Comparison of ENCODE assay signal across 27 cellular contexts in the genomic region with DNA sequence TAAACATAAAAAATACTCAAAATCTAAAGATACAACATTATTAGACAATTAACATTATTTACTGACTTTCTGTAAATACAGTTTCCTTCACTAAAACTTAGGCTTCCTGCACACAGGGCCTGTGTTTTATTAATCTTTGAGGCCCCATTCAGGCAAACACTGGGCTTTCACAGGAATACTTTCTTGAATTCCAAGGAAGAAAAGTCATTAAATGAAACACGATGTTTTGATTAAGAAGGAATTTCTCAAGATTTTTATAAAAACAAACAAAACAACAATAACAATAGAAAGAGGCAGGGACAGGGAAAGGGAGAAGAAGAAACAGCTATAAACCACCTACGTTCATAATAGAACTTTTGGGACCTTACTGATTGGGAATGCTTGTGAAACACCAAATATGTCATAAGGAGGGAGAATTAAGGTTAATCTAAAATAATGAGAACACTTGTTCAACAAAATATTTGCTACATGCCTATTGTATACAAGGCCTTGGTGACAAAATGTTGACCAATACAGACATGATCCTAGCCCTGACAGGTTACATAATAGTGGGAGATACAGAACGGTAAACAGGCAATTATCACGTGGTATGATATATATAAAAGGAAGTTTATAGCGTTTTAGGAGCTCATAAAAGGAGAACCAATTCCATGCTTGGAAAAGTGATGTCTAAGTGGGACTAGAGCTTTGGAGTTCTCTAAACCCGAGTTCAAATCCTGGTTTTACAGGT. TPM values are rescaled to one million over a fixed set of nuclear protein-coding genes. Genes with fewer than 3 reads are reported as not detected.
DNase-seq lines count a peak whose midpoint lies in the region; ATAC-seq, FAIRE-seq and TF ChIP-seq lines count a peak whose summit lies in the region.
"Had no signal": no experiment of that assay in that cellular context is flagged by ENCODE, and none has a peak within 500 bp of the region (broad histone marks: within the 10 kb centered on the region; RNA-seq: fewer than 3 reads in every experiment).

No MANE protein-coding gene starts in this region.

- TF ChIP-seq CTCF in LNCaP clone FGC (IDR thresholded peaks at IDR 0.05; ENCODE audit: control insufficient read depth, extremely low read depth, insufficient read depth) (no peak), mesothelial cell of epicardium (IDR thresholded peaks at IDR 0.05; ENCODE audit: unreplicated experiment) (no peak)

- no peak for ATAC-seq in HG03039 (IDR thresholded peaks at IDR 0.05; ENCODE audit: unreplicated experiment)
- ATAC-seq: activated naive CD8-positive, alpha-beta T cell treated with anti-CD3 and anti-CD28 coated beads, Interleukin-2, amount 50 U/mL, for 24 hours; HCT116; K562; psoas muscle; stimulated activated naive CD8-positive, alpha-beta T cell treated with anti-CD3 and anti-CD28 coated beads, Interleukin-15, Interleukin-2, amounts not matched to agents 100 U/mL and 50 U/mL, for 24 hours had no signal

- no peaks in the 10 kb centered on the region for H3K27me3 Mint-ChIP-seq in mesothelial cell of epicardium (ENCODE audit: low read depth)
- peaks cover 58% of the 10 kb centered on the region for H3K27me3 Mint-ChIP-seq in activated T-helper 1 cell treated with anti-CD3 and anti-CD28 coated beads, Interleukin-12 subunit alpha, Interleukin-12 subunit beta, Interleukin-2, Interleukin-4 antibody, amounts not matched to agents 30 ng/mL and 10 ng/mL and 1 ng/mL, durations not matched to agents 14 hours and 24 hours and 36 hours (ENCODE audit: insufficient read depth)

- H3K4me1 Mint-ChIP-seq in mesothelial cell of epicardium = peaks cover 37% of the 10 kb centered on the region
- no peaks in the 10 kb centered on the region for H3K4me1 Mint-ChIP-seq in activated T-helper 1 cell treated with anti-CD3 and anti-CD28 coated beads, Interleukin-12 subunit alpha, Interleukin-12 subunit beta, Interleukin-2, Interleukin-4 antibody, amounts not matched to agents 30 ng/mL and 10 ng/mL and 1 ng/mL, durations not matched to agents 14 hours and 24 hours and 36 hours (ENCODE audit: low read depth)
- H3K4me1 Mint-ChIP-seq: activated naive CD8-positive, alpha-beta T cell treated with anti-CD3 and anti-CD28 coated beads, Interleukin-2, amount 50 U/mL, for 24 hours had no signal

- no peaks in the 10 kb centered on the region for H3K36me3 Mint-ChIP-seq in mesothelial cell of epicardium
- no peaks in the 10 kb centered on the region for H3K36me3 Mint-ChIP-seq in activated T-helper 1 cell treated with anti-CD3 and anti-CD28 coated beads, Interleukin-12 subunit alpha, Interleukin-12 subunit beta, Interleukin-2, Interleukin-4 antibody, amounts not matched to agents 30 ng/mL and 10 ng/mL and 1 ng/mL, durations not matched to agents 14 hours and 24 hours and 36 hours (ENCODE audit: low read depth)

- H3K9me3 Mint-ChIP-seq in mesothelial cell of epicardium = no peaks in the 10 kb centered on the region
- no peaks in the 10 kb centered on the region for H3K9me3 Mint-ChIP-seq in activated T-helper 1 cell treated with anti-CD3 and anti-CD28 coated beads, Interleukin-12 subunit alpha, Interleukin-12 subunit beta, Interleukin-2, Interleukin-4 antibody, amounts not matched to agents 30 ng/mL and 10 ng/mL and 1 ng/mL, durations not matched to agents 14 hours and 24 hours and 36 hours
- H3K9me3 Mint-ChIP-seq: activated naive CD8-positive, alpha-beta T cell treated with anti-CD3 and anti-CD28 coated beads, Interleukin-2, amount 50 U/mL, for 24 hours; neural progenitor cell; T-helper 1 cell treated with Interleukin-12 subunit alpha and Interleukin-12 subunit beta and Interleukin-4 antibody, amounts not matched to agents 30 μg/mL and 1 μg/mL, for 36 hours had no signal

- H3K4me3 Mint-ChIP-seq in mesothelial cell of epicardium = no peak overlapping the region
- no peak overlapping the region for H3K4me3 Mint-ChIP-seq in activated T-helper 1 cell treated with anti-CD3 and anti-CD28 coated beads, Interleukin-12 subunit alpha, Interleukin-12 subunit beta, Interleukin-2, Interleukin-4 antibody, amounts not matched to agents 30 ng/mL and 10 ng/mL and 1 ng/mL, durations not matched to agents 14 hours and 24 hours and 36 hours
- H3K4me3 Mint-ChIP-seq: activated naive CD8-positive, alpha-beta T cell treated with anti-CD3 and anti-CD28 coated beads, Interleukin-2, amount 50 U/mL, for 24 hours; B cell; neural progenitor cell; T-helper 1 cell treated with Interleukin-12 subunit alpha and Interleukin-12 subunit beta and Interleukin-4 antibody, amounts not matched to agents 30 μg/mL and 1 μg/mL, for 36 hours had no signal

- H3K4me3 ChIP-seq in LNCaP clone FGC (ENCODE audit: low read depth, low read length) = no peak overlapping the region
- H3K4me3 ChIP-seq: K562, neural progenitor cell, psoas muscle, smooth muscle cell, tibial nerve had no signal

- DNase-seq in LNCaP clone FGC (ENCODE audit: low read depth) = peak; percentile 39
- DNase-seq in mesothelial cell of epicardium (ENCODE audit: low spot score in 2 of 2, unreplicated experiment in 2 of 2) = no peak
- no peak for DNase-seq in SHP77 (lab: John Stamatoyannopoulos, UW)
- DNase-seq in activated T-helper 1 cell treated with anti-CD3 and anti-CD28 coated beads, Interleukin-12 subunit alpha, Interleukin-12 subunit beta, Interleukin-2, Interleukin-4 antibody, amounts not matched to agents 30 ng/mL and 10 ng/mL and 1 ng/mL, durations not matched to agents 14 hours and 24 hours and 36 hours (ENCODE audit: low spot score) = no peak
- DNase-seq in NCI-H526 treated with DMSO at 0.1 percent for 48 hours (lab: John Stamatoyannopoulos, UW) = no peak
- DNase-seq: activated CD4-positive, alpha-beta T cell treated with anti-CD3 and anti-CD28 coated beads, Interleukin-2, amount 50 U/mL, for 1 hour; activated CD8-positive, alpha-beta memory T cell treated with anti-CD3 and anti-CD28 coated beads, Interleukin-2, amount 50 U/mL, for 4 hours; activated effector memory CD4-positive, alpha-beta T cell treated with Interleukin-2 at 50 U/mL for 16 hours; activated naive CD8-positive, alpha-beta T cell treated with anti-CD3 and anti-CD28 coated beads, Interleukin-2, amount 50 U/mL, for 24 hours; erythroblast; NCI-H146; psoas muscle; SIG-M5; stimulated activated CD4-positive, alpha-beta T cell treated with anti-CD3 and anti-CD28 coated beads, Interleukin-4, amount 100 ng/mL, for 1 hour; stimulated activated naive CD8-positive, alpha-beta T cell treated with anti-CD3 and anti-CD28 coated beads, Interleukin-15, Interleukin-2, amounts not matched to agents 100 U/mL and 50 U/mL, for 24 hours; WERI-Rb-1 had no signal

- peak; percentile 98 for FAIRE-seq in endometrium (lab: Jason Lieb, UNC)
- FAIRE-seq: GM18507, K562 had no signal

- intact Hi-C loops in activated T-helper 1 cell treated with anti-CD3 and anti-CD28 coated beads, Interleukin-12 subunit alpha, Interleukin-12 subunit beta, Interleukin-2, Interleukin-4 antibody, amounts not matched to agents 30 ng/mL and 10 ng/mL and 1 ng/mL, durations not matched to agents 14 hours and 24 hours and 36 hours (cut with micrococcal nuclease) = no loop called here

- H3K27ac Mint-ChIP-seq in mesothelial cell of epicardium = peak overlapping the region; percentile 1
- no peak overlapping the region for H3K27ac Mint-ChIP-seq in activated T-helper 1 cell treated with anti-CD3 and anti-CD28 coated beads, Interleukin-12 subunit alpha, Interleukin-12 subunit beta, Interleukin-2, Interleukin-4 antibody, amounts not matched to agents 30 ng/mL and 10 ng/mL and 1 ng/mL, durations not matched to agents 14 hours and 24 hours and 36 hours
- H3K27ac Mint-ChIP-seq: activated naive CD8-positive, alpha-beta T cell treated with anti-CD3 and anti-CD28 coated beads, Interleukin-2, amount 50 U/mL, for 24 hours; B cell; neural progenitor cell; T-helper 1 cell treated with Interleukin-12 subunit alpha and Interleukin-12 subunit beta and Interleukin-4 antibody, amounts not matched to agents 30 μg/mL and 1 μg/mL, for 36 hours had no signal

RNA-seq across cellular contexts. Expression of gene DDAH1, which starts 3.6 kb away (rescaled TPM):
- total RNA-seq in mesothelial cell of epicardium = 26.1 to 28.9 TPM (median 27.3 TPM) in 3 replicates
- total RNA-seq in activated T-helper 1 cell treated with anti-CD3 and anti-CD28 coated beads, Interleukin-12 subunit alpha, Interleukin-12 subunit beta, Interleukin-2, Interleukin-4 antibody, amounts not matched to agents 30 ng/mL and 10 ng/mL and 1 ng/mL, durations not matched to agents 14 hours and 24 hours and 36 hours = 0.22 TPM in 1 of 2 replicates, not detected in the other
- total RNA-seq: B cell, OCI-LY7 had no signal

Comparison
In these comparisons a context has a peak if more than half of its experiments do, and no peak if none do; other contexts are left out.
1. RNA of gene DDAH1, which starts 3.6 kb away (total RNA-seq): 26.1 to 28.9 TPM in mesothelial cell of epicardium; 0.22 TPM in activated T-helper 1 cell treated with anti-CD3 and anti-CD28 coated beads, Interleukin-12 subunit alpha, Interleukin-12 subunit beta, Interleukin-2, Interleukin-4 antibody, amounts not matched to agents 30 ng/mL and 10 ng/mL and 1 ng/mL, durations not matched to agents 14 hours and 24 hours and 36 hours; every median in the first group is over 10 times any median in the second.